Comparison of ENCODE assay signal across 8 cellular contexts in the genomic region with DNA sequence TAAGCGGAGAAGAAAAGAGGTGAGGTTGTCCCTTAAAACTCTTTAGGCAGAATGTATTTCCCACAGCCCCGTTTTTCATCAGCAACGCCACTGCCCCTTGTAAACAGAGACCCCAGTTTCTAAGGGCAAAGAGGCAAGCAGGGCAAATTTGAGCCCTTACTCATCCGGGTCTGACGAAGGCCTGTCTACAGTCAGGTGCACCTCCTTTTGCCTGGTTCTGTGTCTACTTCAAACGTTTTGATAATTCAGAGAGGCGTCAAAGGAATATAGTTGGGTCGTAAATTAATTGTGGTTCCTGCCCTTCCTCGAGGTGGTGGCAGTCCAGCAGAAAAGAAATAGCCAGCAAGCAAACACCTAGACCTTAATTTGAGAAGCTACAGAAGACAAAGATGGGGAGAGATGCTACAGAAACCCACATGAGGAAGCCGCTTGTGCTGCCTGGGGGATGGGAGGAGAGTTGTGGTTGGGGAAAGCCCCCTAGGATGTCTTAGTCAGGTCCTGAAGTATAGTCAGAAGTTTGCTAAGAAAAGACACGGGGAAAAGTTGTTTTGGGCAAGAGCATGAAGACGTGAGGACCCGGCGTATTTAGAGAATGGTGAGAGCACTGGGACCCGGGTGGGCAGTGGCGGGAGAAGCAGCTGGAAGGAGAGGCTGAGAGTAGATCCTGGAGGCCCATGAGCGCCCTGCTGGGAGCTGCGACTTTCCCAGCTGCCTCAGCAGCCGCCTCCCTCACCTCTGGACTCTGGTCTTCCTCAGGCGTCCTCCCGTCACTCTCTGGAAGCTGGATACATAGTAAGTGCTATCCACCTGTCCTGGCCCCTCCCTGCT. TPM values are rescaled to one million over a fixed set of nuclear protein-coding genes. Genes with fewer than 3 reads are reported as not detected.
DNase-seq lines count a peak whose midpoint lies in the region; ATAC-seq and TF ChIP-seq lines count a peak whose summit lies in the region.

No MANE protein-coding gene starts in this region.

- H3K4me3 ChIP-seq in SJCRH30 (peak overlapping the region; percentile 67), adipocyte (ENCODE audit: low read length) (peak overlapping the region; percentile 95), lower leg skin (ENCODE audit: low read depth, poor library complexity, severe bottlenecking) (peak overlapping the region; percentile 92)

- H3K27ac ChIP-seq in SJCRH30, result no peak overlapping the region

- no peak for TF ChIP-seq CTCF in lower leg skin (IDR thresholded peaks at IDR 0.05)

- H3K9ac ChIP-seq in adipocyte (ENCODE audit: low read length), result peak overlapping the region; percentile 98

- no peaks in the 10 kb centered on the region for H3K27me3 ChIP-seq in SJCRH30
- H3K27me3 ChIP-seq in adipocyte (replicated peaks; ENCODE audit: control insufficient read depth, insufficient read depth, low read length), result no peaks in the 10 kb centered on the region

- no peak for ATAC-seq in GM21529 (IDR thresholded peaks at IDR 0.05; ENCODE audit: unreplicated experiment)
- no peak for ATAC-seq in HG02759 (IDR thresholded peaks at IDR 0.05; ENCODE audit: unreplicated experiment)

- TF ChIP-seq POLR2A in lower leg skin (IDR thresholded peaks at IDR 0.05), result no peak

- H3K4me1 ChIP-seq in SJCRH30 (peaks cover 5% of the 10 kb centered on the region; the same call in 1 of the 2 replicates), adipocyte (ENCODE audit: control insufficient read depth, insufficient read depth, low read length) (peaks cover 43% of the 10 kb centered on the region)

- intact Hi-C loops in lower leg skin (cut with DNase I; ENCODE audit: low total_unique reads), result no loop called here

- H3K36me3 ChIP-seq in SJCRH30 (peaks cover 19% of the 10 kb centered on the region), adipocyte (ENCODE audit: control insufficient read depth, insufficient read depth, low read length, severe bottlenecking) (peaks cover 54% of the 10 kb centered on the region)

- H3K9me3 ChIP-seq in SJCRH30 (replicated peaks) (no peaks in the 10 kb centered on the region), adipocyte (ENCODE audit: control insufficient read depth, low read length) (no peaks in the 10 kb centered on the region)

- DNase-seq in EL (peak; percentile 36), SJCRH30 (no peak), adipocyte (ENCODE audit: low read depth) (peak; percentile 7), lower leg skin (ENCODE audit: low spot score in 2 of 2) (no peak), iPS-NIHi11 (ENCODE audit: low spot score) (no peak)
- peak; percentile 66 to 73 for DNase-seq in stimulated activated CD8-positive, alpha-beta memory T cell treated with anti-CD3 and anti-CD28 coated beads, Interleukin-2, amount 100 ng/mL, for 48 hours (ENCODE audit: low read depth in 2 of 2)

- 29 to 41% methylated on average over 21 of the region's 21 CpGs for WGBS in lower leg skin, 2 donors

RNA-seq across cellular contexts. Expression of gene FBRS, which starts 2.4 kb away (rescaled TPM):
- 17.6 and 21.1 TPM in 2 replicates for total RNA-seq in SJCRH30 (2014; rRNA removed; shearing (Covaris generic))
- 100 to 1,000 TPM in 1 of 4 donors, 10 to 100 TPM in 3; 51.0 to 103 (median 58.3) TPM for total RNA-seq in lower leg skin

RNA-seq across cellular contexts. Expression of gene PRR14, which starts 9.9 kb away (rescaled TPM):
- 10.5 and 12.7 TPM in 2 replicates for total RNA-seq in SJCRH30 (2014; rRNA removed; shearing (Covaris generic))
- 10 to 100 TPM; 23.8 to 67.5 (median 37.1) TPM for total RNA-seq in lower leg skin

RNA-seq across cellular contexts. Expression of gene SRCAP, which starts 38.3 kb away (rescaled TPM):
- 19.3 and 22.0 TPM in 2 replicates for total RNA-seq in SJCRH30 (2014; rRNA removed; shearing (Covaris generic))
- 10 to 100 TPM; 21.7 to 44.0 (median 33.7) TPM for total RNA-seq in lower leg skin

RNA-seq across cellular contexts. Expression of gene ZNF689, which starts 50.4 kb away (rescaled TPM):
- total RNA-seq in SJCRH30 (2014; rRNA removed; shearing (Covaris generic)), result 15.6 and 16.4 TPM in 2 replicates
- total RNA-seq in lower leg skin, result 1 to 10 TPM; 3.2 to 9.1 (median 6.7) TPM

Comparison
In these comparisons a context has a peak if more than half of its experiments do, and no peak if none do; other contexts are left out.
1. DNase-seq: peak in EL (single experiment), adipocyte (single experiment) and stimulated activated CD8-positive, alpha-beta memory T cell treated with anti-CD3 and anti-CD28 coated beads, Interleukin-2, amount 100 ng/mL, for 48 hours (2 of 2); none in SJCRH30 (0 of 2), lower leg skin (0 of 2) and iPS-NIHi11 (single experiment).
2. Peak in every context shown above with its lines, with median percentiles within 50 percentile points of each other: H3K4me3 ChIP-seq.